In the genomic region with DNA sequence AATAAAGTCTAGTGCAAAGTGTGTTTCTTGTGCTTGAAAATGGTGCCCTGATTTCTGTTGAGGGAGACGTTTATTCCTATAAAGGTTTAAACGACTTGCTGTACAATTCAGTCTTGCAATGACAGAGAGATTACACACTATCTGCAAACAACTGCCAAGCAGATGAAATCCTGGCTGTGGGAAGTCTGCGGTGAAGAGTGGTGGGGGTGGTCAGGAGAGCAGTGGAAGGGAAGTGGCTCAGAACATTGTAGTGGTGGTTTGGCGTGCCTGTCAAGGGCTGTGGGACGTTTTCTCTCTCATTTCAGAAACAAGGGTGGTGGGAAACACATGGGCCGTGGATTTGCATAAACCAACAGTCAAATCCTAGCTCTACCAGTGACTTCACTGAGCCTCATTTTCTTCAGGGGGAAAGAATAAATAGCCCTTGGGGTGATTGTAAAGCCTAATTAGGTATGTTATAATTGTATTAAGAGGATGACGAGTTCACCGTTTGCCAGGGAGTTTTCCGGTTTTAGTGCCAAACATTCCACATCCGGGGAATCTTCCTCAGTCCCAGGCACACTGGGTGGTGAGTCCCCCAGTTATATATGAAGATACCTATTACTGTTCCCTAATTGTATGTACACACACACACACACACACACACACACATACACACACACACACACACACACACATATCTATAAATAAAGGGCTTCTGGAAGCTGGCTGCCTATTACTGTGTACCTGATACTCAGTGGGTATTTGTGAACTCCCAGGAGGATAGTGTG, we compare ENCODE assay signal across 8 cellular contexts.
DNase-seq lines count a peak whose midpoint lies in the region; ATAC-seq, FAIRE-seq and TF ChIP-seq lines count a peak whose summit lies in the region.

No MANE protein-coding gene starts in this region.

- FAIRE-seq in keratinocyte (lab: Jason Lieb, UNC), result peak; percentile 44

- H3K4me3 Mint-ChIP-seq in activated naive CD8-positive, alpha-beta T cell treated with anti-CD3 and anti-CD28 coated beads, Interleukin-2, amount 50 U/mL, for 24 hours, result peak overlapping the region; percentile 76

- peaks cover 8% of the 10 kb centered on the region for H3K36me3 Mint-ChIP-seq in activated naive CD8-positive, alpha-beta T cell treated with anti-CD3 and anti-CD28 coated beads, Interleukin-2, amount 50 U/mL, for 24 hours (ENCODE audit: low read depth)

- DNase-seq in COLO668 (lab: John Stamatoyannopoulos, UW; ENCODE audit: unreplicated experiment), result peak; percentile 56
- peak; percentile 94 for DNase-seq in SIG-M5 treated with dmso at 0.1 percent for 504 hours (lab: John Stamatoyannopoulos, UW; ENCODE audit: unreplicated experiment)
- peak; percentile 80 for DNase-seq in activated naive CD8-positive, alpha-beta T cell treated with anti-CD3 and anti-CD28 coated beads, Interleukin-2, amount 50 U/mL, for 24 hours
- DNase-seq in keratinocyte (ENCODE audit: low read depth, low spot score), result no peak
- peak; percentile 67 to 79 for DNase-seq in stimulated activated CD8-positive, alpha-beta memory T cell treated with anti-CD3 and anti-CD28 coated beads, Interleukin-15, amount 100 ng/mL, for 48 hours (ENCODE audit: low read depth in 2 of 2)
- no peak for DNase-seq in ureter (ENCODE audit: low spot score)

- peak overlapping the region in 2 of 3 experiments; percentile 20 to 40 for H3K4me3 ChIP-seq in keratinocyte (ENCODE audit: control insufficient read depth in 2 of 3, extremely low read depth in 1 of 3, insufficient read depth in 2 of 3, low read depth in 1 of 3, low read length in 3 of 3)

- no peak overlapping the region for H2AFZ ChIP-seq in keratinocyte (ENCODE audit: control insufficient read depth, low read length)

- no peak for TF ChIP-seq CTCF in keratinocyte (optimal IDR thresholded peaks at IDR 0.05 in 1 of 3, IDR thresholded peaks at IDR 0.05 in 1 of 3, conservative IDR thresholded peaks at IDR 0.05 in 1 of 3; ENCODE audit: extremely low read depth in 1 of 3, insufficient read depth in 2 of 3, low read length in 3 of 3)

- peak overlapping the region; percentile 96 for H3K27ac ChIP-seq in keratinocyte (ENCODE audit: control insufficient read depth, insufficient read depth, low read length)

- H3K9me3 Mint-ChIP-seq in activated naive CD8-positive, alpha-beta T cell treated with anti-CD3 and anti-CD28 coated beads, Interleukin-2, amount 50 U/mL, for 24 hours, result no peaks in the 10 kb centered on the region

- H3K27me3 ChIP-seq in keratinocyte (ENCODE audit: control insufficient read depth, extremely low read depth, insufficient read depth, low read length), result no peaks in the 10 kb centered on the region

- peak overlapping the region; percentile 94 for H3K27ac Mint-ChIP-seq in activated naive CD8-positive, alpha-beta T cell treated with anti-CD3 and anti-CD28 coated beads, Interleukin-2, amount 50 U/mL, for 24 hours

- H3K79me2 ChIP-seq in keratinocyte (ENCODE audit: control insufficient read depth, insufficient read depth, low read length), result peaks cover 76% of the 10 kb centered on the region

- H3K4me1 ChIP-seq in keratinocyte (ENCODE audit: control insufficient read depth, extremely low read depth, insufficient read depth, low read length), result peaks cover 76% of the 10 kb centered on the region

- peak overlapping the region; percentile 85 for H3K4me2 ChIP-seq in keratinocyte (ENCODE audit: control insufficient read depth, extremely low read depth, insufficient read depth, low read depth, low read length)

- no peaks in the 10 kb centered on the region for H3K9me3 ChIP-seq in keratinocyte (ENCODE audit: control insufficient read depth, low read depth, low read length)

- no peaks in the 10 kb centered on the region for H4K20me1 ChIP-seq in keratinocyte (ENCODE audit: control insufficient read depth, extremely low read depth, insufficient read depth, low read length)

- peaks cover 4% of the 10 kb centered on the region in 2 experiments for H3K36me3 ChIP-seq in keratinocyte (ENCODE audit: control insufficient read depth in 2 of 2, extremely low read depth in 1 of 2, insufficient read depth in 2 of 2, low read length in 2 of 2)

- ATAC-seq in GM19372 (IDR thresholded peaks at IDR 0.05; ENCODE audit: low read depth, unreplicated experiment) (peak; percentile 53), HG03432 (IDR thresholded peaks at IDR 0.05; ENCODE audit: unreplicated experiment) (peak; percentile 64)
- peak; percentile 63 for ATAC-seq in activated naive CD8-positive, alpha-beta T cell treated with anti-CD3 and anti-CD28 coated beads, Interleukin-2, amount 50 U/mL, for 24 hours

- peaks cover 91% of the 10 kb centered on the region for H3K4me1 Mint-ChIP-seq in activated naive CD8-positive, alpha-beta T cell treated with anti-CD3 and anti-CD28 coated beads, Interleukin-2, amount 50 U/mL, for 24 hours

- dilution Hi-C loops in keratinocyte (cut with MboI; ENCODE audit: extremely low pct_ligation_motif_present, low sequenced_read_pairs), result no loop called here

- peaks cover 8% of the 10 kb centered on the region for H3K9me1 ChIP-seq in keratinocyte (ENCODE audit: control insufficient read depth, extremely low read depth, insufficient read depth, low read length)

- peaks cover 2% of the 10 kb centered on the region for H3K27me3 Mint-ChIP-seq in activated naive CD8-positive, alpha-beta T cell treated with anti-CD3 and anti-CD28 coated beads, Interleukin-2, amount 50 U/mL, for 24 hours

- peak overlapping the region; percentile 73 for H3K9ac ChIP-seq in keratinocyte (ENCODE audit: control insufficient read depth, extremely low read depth, insufficient read depth, low read length)

Comparison
In these comparisons a context has a peak if more than half of its experiments do, and no peak if none do; other contexts are left out.
1. DNase-seq: peak in COLO668 (single experiment), SIG-M5 treated with dmso at 0.1 percent for 504 hours (single experiment), activated naive CD8-positive, alpha-beta T cell treated with anti-CD3 and anti-CD28 coated beads, Interleukin-2, amount 50 U/mL, for 24 hours (single experiment) and stimulated activated CD8-positive, alpha-beta memory T cell treated with anti-CD3 and anti-CD28 coated beads, Interleukin-15, amount 100 ng/mL, for 48 hours (2 of 2); none in keratinocyte (single experiment) and ureter (single experiment).
2. Peak in every context shown above with its lines, with median percentiles within 50 percentile points of each other: ATAC-seq.